In genomic region chr9:81979196-81979595, GRCh38 we compare ENCODE assay signal across 23 cellular contexts. TPM values are rescaled to one million over a fixed set of nuclear protein-coding genes. Genes with fewer than 3 reads are reported as not detected.
A peak's percentile ranks its signal among the peaks of the same experiment; 100 is the strongest.
DNase-seq lines count a peak whose midpoint lies in the region; ATAC-seq, FAIRE-seq and TF ChIP-seq lines count a peak whose summit lies in the region.
"Had no signal": no experiment of that assay in that cellular context is flagged by ENCODE, and none has a peak within 500 bp of the region (broad histone marks: within the 10 kb centered on the region; RNA-seq: fewer than 3 reads in every experiment).

No MANE protein-coding gene starts in this region.

- no peak for FAIRE-seq in astrocyte (lab: Jason Lieb, UNC)

- no peaks in the 10 kb centered on the region for H3K4me1 Mint-ChIP-seq in astrocyte (ENCODE audit: low read depth, unreplicated experiment)
- H3K4me1 Mint-ChIP-seq: activated naive CD8-positive, alpha-beta T cell treated with anti-CD3 and anti-CD28 coated beads, Interleukin-2, amount 50 U/mL, for 24 hours had no signal

- no peaks in the 10 kb centered on the region for H3K27me3 ChIP-seq in astrocyte (ENCODE audit: insufficient read depth, low read length)
- H3K27me3 ChIP-seq: ovary, upper lobe of right lung had no signal

- no peak overlapping the region for H2AFZ ChIP-seq in astrocyte (ENCODE audit: low read depth, low read length)

- no peak overlapping the region for H3K9ac ChIP-seq in astrocyte (ENCODE audit: low read length)

- peak; percentile 54 for DNase-seq in astrocyte (ENCODE audit: low read depth)
- no peak for DNase-seq in DMS 273 treated with DMSO at 0.1 percent for 48 hours (lab: John Stamatoyannopoulos, UW)
- no peak for DNase-seq in ACHN
- DNase-seq in HUDEP-2 (lab: John Stamatoyannopoulos, UW; ENCODE audit: unreplicated experiment in 76 of 76): no peak
- no peak for DNase-seq in NCI-H187 treated with DMSO at 0.1 percent for 48 hours (lab: John Stamatoyannopoulos, UW)
- DNase-seq: activated CD8-positive, alpha-beta T cell treated with anti-CD3 and anti-CD28 coated beads for 36 hours; activated naive CD8-positive, alpha-beta T cell treated with anti-CD3 and anti-CD28 coated beads, Interleukin-2, amount 50 U/mL, for 24 hours; activated T-cell treated with anti-CD3 and anti-CD28 coated beads, Interleukin-2, amount 50 U/mL, for 72 hours; CD4-positive, alpha-beta T cell; DND-41; NCI-H1930; NCI-H510A; ovary; stimulated activated naive CD4-positive, alpha-beta T cell; upper lobe of right lung had no signal

- no peaks in the 10 kb centered on the region for H3K4me1 ChIP-seq in astrocyte (ENCODE audit: insufficient read depth, low read length)
- H3K4me1 ChIP-seq: upper lobe of right lung had no signal

- peaks cover 4% of the 10 kb centered on the region for H3K27me3 Mint-ChIP-seq in astrocyte (ENCODE audit: low read depth, unreplicated experiment)
- H3K27me3 Mint-ChIP-seq: activated CD8-positive, alpha-beta T cell treated with anti-CD3 and anti-CD28 coated beads for 36 hours; activated naive CD8-positive, alpha-beta T cell treated with anti-CD3 and anti-CD28 coated beads, Interleukin-2, amount 50 U/mL, for 24 hours; CD4-positive, alpha-beta T cell had no signal

- ATAC-seq in GM18511 (IDR thresholded peaks at IDR 0.05; ENCODE audit: unreplicated experiment) (peak; percentile 87), GM21381 (IDR thresholded peaks at IDR 0.05; ENCODE audit: unreplicated experiment) (peak; percentile 64), HG03108 (IDR thresholded peaks at IDR 0.05; ENCODE audit: unreplicated experiment) (peak; percentile 43)
- ATAC-seq: activated CD8-positive, alpha-beta T cell treated with anti-CD3 and anti-CD28 coated beads for 36 hours; activated naive CD8-positive, alpha-beta T cell treated with anti-CD3 and anti-CD28 coated beads, Interleukin-2, amount 50 U/mL, for 24 hours; activated T-cell treated with anti-CD3 and anti-CD28 coated beads, Interleukin-2, amount 50 U/mL, for 72 hours; Panc1; upper lobe of right lung had no signal

- no peak overlapping the region for H3K4me3 Mint-ChIP-seq in astrocyte (ENCODE audit: unreplicated experiment)
- H3K4me3 Mint-ChIP-seq: activated CD8-positive, alpha-beta T cell treated with anti-CD3 and anti-CD28 coated beads for 36 hours; activated naive CD8-positive, alpha-beta T cell treated with anti-CD3 and anti-CD28 coated beads, Interleukin-2, amount 50 U/mL, for 24 hours; activated T-cell treated with anti-CD3 and anti-CD28 coated beads, Interleukin-2, amount 50 U/mL, for 72 hours; CD4-positive, alpha-beta T cell had no signal

- no peak overlapping the region for H3K27ac ChIP-seq in astrocyte (ENCODE audit: low read depth, low read length)
- H3K27ac ChIP-seq: ovary, upper lobe of right lung had no signal

- no peaks in the 10 kb centered on the region for H4K20me1 ChIP-seq in astrocyte (ENCODE audit: insufficient read depth, low read length)

- no peak overlapping the region for H3K4me3 ChIP-seq in astrocyte (ENCODE audit: insufficient read depth, low read depth, low read length)
- H3K4me3 ChIP-seq: ovary, smooth muscle cell, upper lobe of right lung had no signal

- peaks cover 2% of the 10 kb centered on the region for H3K9me3 Mint-ChIP-seq in astrocyte (ENCODE audit: unreplicated experiment)
- H3K9me3 Mint-ChIP-seq: activated naive CD8-positive, alpha-beta T cell treated with anti-CD3 and anti-CD28 coated beads, Interleukin-2, amount 50 U/mL, for 24 hours had no signal

- no peaks in the 10 kb centered on the region for H3K36me3 ChIP-seq in astrocyte (ENCODE audit: insufficient read depth, low read length)
- H3K36me3 ChIP-seq: ovary, upper lobe of right lung had no signal

- no peak overlapping the region for H3K27ac Mint-ChIP-seq in astrocyte (ENCODE audit: unreplicated experiment)
- H3K27ac Mint-ChIP-seq: activated CD8-positive, alpha-beta T cell treated with anti-CD3 and anti-CD28 coated beads for 36 hours; activated naive CD8-positive, alpha-beta T cell treated with anti-CD3 and anti-CD28 coated beads, Interleukin-2, amount 50 U/mL, for 24 hours; activated T-cell treated with anti-CD3 and anti-CD28 coated beads, Interleukin-2, amount 50 U/mL, for 72 hours; CD4-positive, alpha-beta T cell had no signal

- H3K4me2 ChIP-seq in astrocyte (ENCODE audit: low read length): no peak overlapping the region
- H3K4me2 ChIP-seq: smooth muscle cell had no signal

- no peaks in the 10 kb centered on the region for H3K9me3 ChIP-seq in astrocyte (ENCODE audit: insufficient read depth, low read depth, low read length)
- H3K9me3 ChIP-seq: ovary, upper lobe of right lung had no signal

- in situ Hi-C loops in ACHN (cut with HindIII; ENCODE audit: low pct_ligation_motif_present, low pct_unique_long_range_greater_than_20kb, low sequenced_read_pairs): no loop called here

- H3K36me3 Mint-ChIP-seq in astrocyte (ENCODE audit: low read depth, unreplicated experiment): no peaks in the 10 kb centered on the region

- H3K79me2 ChIP-seq in astrocyte (ENCODE audit: insufficient read depth, low read length): no peaks in the 10 kb centered on the region

- no peak for TF ChIP-seq CTCF in astrocyte (IDR thresholded peaks at IDR 0.05; ENCODE audit: insufficient read depth, low read depth, low read length)

RNA-seq across cellular contexts. Expression of gene SPATA31D1, which starts 9.4 kb away (rescaled TPM):
- not detected in 2 replicates for total RNA-seq in astrocyte
- total RNA-seq: A673; activated CD8-positive, alpha-beta T cell treated with anti-CD3 and anti-CD28 coated beads for 36 hours; activated T-cell treated with anti-CD3 and anti-CD28 coated beads, Interleukin-2, amount 50 U/mL, for 72 hours; cardiac septum; CD4-positive, alpha-beta T cell; H4; ovary; smooth muscle cell; upper lobe of right lung had no signal

RNA-seq across cellular contexts. Expression of gene SPATA31D3, which starts 35.9 kb away (rescaled TPM):
- total RNA-seq in astrocyte: not detected in 2 replicates
- total RNA-seq: A673; activated CD8-positive, alpha-beta T cell treated with anti-CD3 and anti-CD28 coated beads for 36 hours; activated T-cell treated with anti-CD3 and anti-CD28 coated beads, Interleukin-2, amount 50 U/mL, for 72 hours; cardiac septum; CD4-positive, alpha-beta T cell; H4; ovary; smooth muscle cell; upper lobe of right lung had no signal

RNA-seq across cellular contexts. Expression of gene SPATA31D4, which starts 51.0 kb away (rescaled TPM):
- not detected in 2 replicates for total RNA-seq in astrocyte
- total RNA-seq: A673; activated CD8-positive, alpha-beta T cell treated with anti-CD3 and anti-CD28 coated beads for 36 hours; activated T-cell treated with anti-CD3 and anti-CD28 coated beads, Interleukin-2, amount 50 U/mL, for 72 hours; cardiac septum; CD4-positive, alpha-beta T cell; H4; ovary; smooth muscle cell; upper lobe of right lung had no signal
